ENCODE assay signal across 19 cellular contexts in genomic region chr9:101572316-101572715, GRCh38. TPM values are rescaled to one million over a fixed set of nuclear protein-coding genes. Genes with fewer than 3 reads are reported as not detected.
"Had no signal": no experiment of that assay in that cellular context is flagged by ENCODE, and none has a peak within 500 bp of the region (broad histone marks: within the 10 kb centered on the region; RNA-seq: fewer than 3 reads in every experiment).

No MANE protein-coding gene starts in this region.

- H3K27me3 Mint-ChIP-seq: naive B cell had no signal

- H3K4me3 ChIP-seq: ascending aorta, gastroesophageal sphincter, left lung, sigmoid colon, SJSA1, spleen, stomach, testis had no signal

- H2AFZ ChIP-seq: parathyroid adenoma had no signal

- H3K9me3 ChIP-seq: ascending aorta, gastroesophageal sphincter, left lung, neutrophil, sigmoid colon, SJSA1, spleen, stomach, testis had no signal

- H3K4me3 Mint-ChIP-seq: naive B cell had no signal

- H3K27me3 ChIP-seq: ascending aorta, gastroesophageal sphincter, left lung, neutrophil, sigmoid colon, SJSA1, spleen, stomach, testis had no signal

- ATAC-seq: gastroesophageal sphincter, left lung had no signal

- H3K9me3 Mint-ChIP-seq: activated T-helper 2 cell treated with anti-CD3 and anti-CD28 coated beads, Interferon-gamma antibody, Interleukin-2, Interleukin-4, amounts not matched to agents 10 μg/mL and 5 μg/mL and 100 μg/mL, durations not matched to agents 14 hours and 24 hours and 36 hours; naive B cell had no signal

- H3K4me1 Mint-ChIP-seq: naive B cell had no signal

- H3K9ac ChIP-seq: parathyroid adenoma had no signal

- H3K27ac Mint-ChIP-seq: activated T-helper 2 cell treated with anti-CD3 and anti-CD28 coated beads, Interferon-gamma antibody, Interleukin-2, Interleukin-4, amounts not matched to agents 10 μg/mL and 5 μg/mL and 100 μg/mL, durations not matched to agents 14 hours and 24 hours and 36 hours had no signal

- H3K79me2 ChIP-seq: parathyroid adenoma had no signal

- DNase-seq: erythroblast, kidney, left lung, mammary epithelial cell, naive B cell, sigmoid colon, spleen, stomach, SW 1271, testis had no signal

- H3K4me1 ChIP-seq: ascending aorta, gastroesophageal sphincter, left lung, sigmoid colon, SJSA1, testis had no signal

- H3K27ac ChIP-seq: ascending aorta, gastroesophageal sphincter, left lung, parathyroid adenoma, sigmoid colon, SJSA1, spleen, stomach, testis had no signal

RNA-seq across cellular contexts. Expression of gene PPP3R2, which starts 22.5 kb away (rescaled TPM):
- total RNA-seq: activated CD8-positive, alpha-beta memory T cell treated with anti-CD3 and anti-CD28 coated beads for 36 hours; activated T-helper 2 cell treated with anti-CD3 and anti-CD28 coated beads, Interferon-gamma antibody, Interleukin-2, Interleukin-4, amounts not matched to agents 10 μg/mL and 5 μg/mL and 100 μg/mL, durations not matched to agents 14 hours and 24 hours and 36 hours; ascending aorta; gastroesophageal sphincter; kidney; left lung; mammary epithelial cell; mononuclear cell; sigmoid colon; SJSA1; stomach had no signal
- polyA plus RNA-seq: mammary epithelial cell, spleen, stomach, urinary bladder had no signal
